ENCODE assay signal across 26 cellular contexts in the genomic region with DNA sequence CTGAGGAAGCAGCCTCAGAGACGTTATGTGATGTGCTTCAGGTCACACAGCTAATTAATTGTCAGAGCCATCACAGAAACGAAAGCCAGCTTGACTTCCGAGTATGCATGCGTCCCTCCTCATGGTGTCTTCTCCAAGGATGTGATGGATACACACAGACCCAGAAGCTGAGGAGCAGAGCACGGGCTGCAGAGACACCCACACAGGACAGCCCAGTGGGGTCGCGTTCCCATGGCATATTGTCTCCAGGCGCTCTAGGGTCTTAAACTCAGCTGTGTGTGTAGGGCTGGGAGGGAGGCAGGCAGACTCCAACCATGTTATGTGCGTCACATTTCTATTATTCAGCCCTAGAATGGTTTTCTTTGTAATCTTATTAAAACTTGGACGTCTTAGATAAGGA. TPM values are rescaled to one million over a fixed set of nuclear protein-coding genes. Genes with fewer than 3 reads are reported as not detected.
DNase-seq lines count a peak whose midpoint lies in the region; ATAC-seq, FAIRE-seq and TF ChIP-seq lines count a peak whose summit lies in the region.
"Had no signal": no experiment of that assay in that cellular context is flagged by ENCODE, and none has a peak within 500 bp of the region (broad histone marks: within the 10 kb centered on the region; RNA-seq: fewer than 3 reads in every experiment).

No MANE protein-coding gene starts in this region.

- H4K20me1 ChIP-seq in H9 (ENCODE audit: control insufficient read depth, insufficient read depth, insufficient read length): no peaks in the 10 kb centered on the region
- no peaks in the 10 kb centered on the region for H4K20me1 ChIP-seq in osteoblast (ENCODE audit: insufficient read depth, low read length)

- CTCF ChIA-PET in naive thymus-derived CD4-positive, alpha-beta T cell (lab: Charles Lee): no interaction called here

- peaks cover 0 to 1% (median 0%) of the 10 kb centered on the region in 3 experiments; a peak in 2 of 7 replicates for H3K36me3 Mint-ChIP-seq in H9 (ENCODE audit: insufficient read depth in 1 of 3, low read depth in 3 of 3)
- no peaks in the 10 kb centered on the region for H3K36me3 Mint-ChIP-seq in naive thymus-derived CD4-positive, alpha-beta T cell
- H3K36me3 Mint-ChIP-seq: CD14-positive monocyte; CD8-positive, alpha-beta memory T cell had no signal

- H3K27me3 ChIP-seq in H9 (ENCODE audit: insufficient read depth, low read length) (no peaks in the 10 kb centered on the region), osteoblast (ENCODE audit: insufficient read depth, low read length) (no peaks in the 10 kb centered on the region)
- no peaks in the 10 kb centered on the region for H3K27me3 ChIP-seq in naive thymus-derived CD4-positive, alpha-beta T cell (ENCODE audit: control insufficient read depth in 2 of 2, insufficient read depth in 2 of 2, low read length in 2 of 2)
- H3K27me3 ChIP-seq: BE2C; BLaER1 treated with 17β-estradiol and CSF1 and Interleukin-3, amounts not matched to agents 10 nM and 100 nM had no signal

- TF ChIP-seq CTCF in H9 (conservative IDR thresholded peaks at IDR 0.05) (no peak), osteoblast (IDR thresholded peaks at IDR 0.05; ENCODE audit: extremely low read depth, low read depth, low read length) (no peak)

- no peak overlapping the region for H2BK120ac ChIP-seq in H9 (ENCODE audit: low read depth, low read length, poor library complexity, severe bottlenecking)

- peak overlapping the region; percentile 64; the same call in 1 of the 2 replicates for H3K14ac ChIP-seq in H9 (ENCODE audit: insufficient read depth, low read length)

- no peaks in the 10 kb centered on the region for H3K79me2 ChIP-seq in H9 (ENCODE audit: insufficient read depth, low read length)
- no peaks in the 10 kb centered on the region for H3K79me2 ChIP-seq in osteoblast (ENCODE audit: insufficient read depth, low read length)

- no peak overlapping the region for H2BK20ac ChIP-seq in H9 (ENCODE audit: low read depth, low read length, poor library complexity, severe bottlenecking)

- no peak overlapping the region for H4K8ac ChIP-seq in H9 (replicated peaks; ENCODE audit: insufficient read length, low read depth, low read length)

- H2BK15ac ChIP-seq in H9 (ENCODE audit: low read depth, low read length): no peak overlapping the region

- no peak overlapping the region for H3K9ac ChIP-seq in H9 (ENCODE audit: extremely low read depth, insufficient read length, low read length)
- H3K9ac ChIP-seq: BLaER1 treated with 17β-estradiol and CSF1 and Interleukin-3, amounts not matched to agents 10 nM and 100 nM had no signal

- H2BK12ac ChIP-seq in H9 (ENCODE audit: insufficient read length, low read depth, low read length): no peak overlapping the region

- H3T11ph ChIP-seq in H9 (ENCODE audit: low read length): no peak overlapping the region

- H3K27ac Mint-ChIP-seq in H9: no peak overlapping the region; a peak in 1 of 7 replicates
- H3K27ac Mint-ChIP-seq in naive thymus-derived CD4-positive, alpha-beta T cell: no peak overlapping the region
- H3K27ac Mint-ChIP-seq: CD14-positive monocyte; CD4-positive, alpha-beta T cell; CD8-positive, alpha-beta memory T cell had no signal

- no peak overlapping the region for H3K4me3 Mint-ChIP-seq in H9
- H3K4me3 Mint-ChIP-seq in naive thymus-derived CD4-positive, alpha-beta T cell: no peak overlapping the region
- H3K4me3 Mint-ChIP-seq: CD14-positive monocyte; CD4-positive, alpha-beta T cell; CD8-positive, alpha-beta memory T cell had no signal

- no peak overlapping the region for H4K91ac ChIP-seq in H9 (ENCODE audit: insufficient read length, low read depth, low read length)

- H3K4me2 ChIP-seq in H9 (ENCODE audit: insufficient read depth, insufficient read length, low read length) (no peak overlapping the region), osteoblast (ENCODE audit: insufficient read depth, low read length) (no peak overlapping the region)
- H3K4me2 ChIP-seq: A549; BLaER1 treated with 17β-estradiol and CSF1 and Interleukin-3, amounts not matched to agents 10 nM and 100 nM had no signal

- H3K27ac ChIP-seq in H9 (ENCODE audit: insufficient read length, low read depth, low read length) (no peak overlapping the region), osteoblast (ENCODE audit: low read depth, low read length) (no peak overlapping the region)
- H3K27ac ChIP-seq in naive thymus-derived CD4-positive, alpha-beta T cell (ENCODE audit: low read depth, low read length): no peak overlapping the region
- H3K27ac ChIP-seq: A549; BLaER1 treated with 17β-estradiol and CSF1 and Interleukin-3, amounts not matched to agents 10 nM and 100 nM had no signal

- peaks cover 16 to 22% of the 10 kb centered on the region in 2 experiments for H3K4me1 Mint-ChIP-seq in H9
- no peaks in the 10 kb centered on the region for H3K4me1 Mint-ChIP-seq in naive thymus-derived CD4-positive, alpha-beta T cell
- H3K4me1 Mint-ChIP-seq: CD14-positive monocyte; CD8-positive, alpha-beta memory T cell had no signal

- no peaks in the 10 kb centered on the region for H3K36me3 ChIP-seq in osteoblast (ENCODE audit: insufficient read depth, low read length)
- H3K36me3 ChIP-seq in naive thymus-derived CD4-positive, alpha-beta T cell (ENCODE audit: control insufficient read depth in 2 of 3, insufficient read depth in 3 of 3, low read length in 3 of 3): no peaks in the 10 kb centered on the region

- H3K56ac ChIP-seq in H9 (ENCODE audit: insufficient read length, low read depth, low read length): no peak overlapping the region

- H2AK5ac ChIP-seq in H9 (ENCODE audit: insufficient read length, low read length): no peak overlapping the region

- H3K23me2 ChIP-seq in H9 (ENCODE audit: insufficient read length, low read depth, low read length, poor library complexity, severe bottlenecking): no peaks in the 10 kb centered on the region

- no peak overlapping the region for H2BK5ac ChIP-seq in H9 (ENCODE audit: insufficient read length, low read length)

- POLR2A ChIA-PET in naive thymus-derived CD4-positive, alpha-beta T cell (lab: Charles Lee): no interaction called here

- H3K4ac ChIP-seq in H9 (ENCODE audit: low read depth, low read length): no peak overlapping the region

- H2AFZ ChIP-seq in H9 (ENCODE audit: low read length) (no peak overlapping the region), osteoblast (ENCODE audit: low read length) (no peak overlapping the region)

- H3K27me3 Mint-ChIP-seq in H9 (ENCODE audit: low read depth): no peaks in the 10 kb centered on the region
- H3K27me3 Mint-ChIP-seq in naive thymus-derived CD4-positive, alpha-beta T cell: peaks cover 0 to 7% (median 0%) of the 10 kb centered on the region in 5 donors
- H3K27me3 Mint-ChIP-seq: CD4-positive, alpha-beta T cell; CD8-positive, alpha-beta memory T cell had no signal

- DNase-seq in H9 (no peak), RKO (ENCODE audit: low spot score) (peak; percentile 5), osteoblast (ENCODE audit: insufficient read length, low spot score, missing footprints) (peak; percentile 70), glomerular visceral epithelial cell (ENCODE audit: extremely low spot score) (no peak), NCI-H2029 treated with DMSO at 0.1 percent for 48 hours (lab: John Stamatoyannopoulos, UW) (no peak)
- DNase-seq in naive thymus-derived CD4-positive, alpha-beta T cell: no peak
- no peak for DNase-seq in stimulated activated CD4-positive, alpha-beta T cell treated with anti-CD3 and anti-CD28 coated beads, Interleukin-15, amount 100 ng/mL, for 24 hours
- DNase-seq: 8988T; ACHN; AML-193; BE2C; CD4-positive, alpha-beta T cell; CD8-positive, alpha-beta memory T cell; DMS 273 treated with DMSO at 0.1 percent for 48 hours; DMS79 treated with DMSO at 0.1 percent for 48 hours; GF-D8; GOT3; H7 had no signal

- no peaks in the 10 kb centered on the region for H3K79me1 ChIP-seq in H9 (ENCODE audit: insufficient read depth, low read depth, low read length, poor library complexity, severe bottlenecking)

- WGBS in H9 (ENCODE audit: extremely low coverage, insufficient read length, low lambda C conversion rate): no CpG with 5 or more reads among the region's 10 CpGs

- ATAC-seq in naive thymus-derived CD4-positive, alpha-beta T cell: no peak
- ATAC-seq: A549, HCT116 had no signal

- H3K4me1 ChIP-seq in H9 (ENCODE audit: insufficient read depth, low read length) (peaks cover 8% of the 10 kb centered on the region; the same call in 1 of the 2 replicates), osteoblast (ENCODE audit: insufficient read depth, low read length) (peaks cover under 1% of the 10 kb centered on the region)
- H3K4me1 ChIP-seq in naive thymus-derived CD4-positive, alpha-beta T cell (ENCODE audit: control insufficient read depth in 2 of 2, insufficient read depth in 2 of 2, low read length in 2 of 2): no peaks in the 10 kb centered on the region
- H3K4me1 ChIP-seq: A549, BE2C had no signal

- peak; percentile 39 for FAIRE-seq in endometrium (lab: Jason Lieb, UNC)
- FAIRE-seq: A549, D721Med, GM12891, GM18507 had no signal

- intact Hi-C loops in naive thymus-derived CD4-positive, alpha-beta T cell (cut with micrococcal nuclease): no loop called here

- H3K4me3 ChIP-seq in osteoblast (ENCODE audit: insufficient read depth, low read length): no peak overlapping the region
- H3K4me3 ChIP-seq in naive thymus-derived CD4-positive, alpha-beta T cell (ENCODE audit: low read length): no peak overlapping the region
- H3K4me3 ChIP-seq: A549; BLaER1 treated with 17β-estradiol and CSF1 and Interleukin-3, amounts not matched to agents 10 nM and 100 nM had no signal

- H3K18ac ChIP-seq in H9 (ENCODE audit: insufficient read length, low read depth, low read length): no peak overlapping the region

- no peak overlapping the region for H3K23ac ChIP-seq in H9 (ENCODE audit: insufficient read length, low read depth, low read length)

- H3K9me3 ChIP-seq in H9 (ENCODE audit: control insufficient read depth, low read depth, low read length) (no peaks in the 10 kb centered on the region), osteoblast (ENCODE audit: low read depth, low read length) (no peaks in the 10 kb centered on the region)
- H3K9me3 ChIP-seq in naive thymus-derived CD4-positive, alpha-beta T cell (ENCODE audit: control insufficient read depth in 2 of 3, low read length in 3 of 3): no peaks in the 10 kb centered on the region
- H3K9me3 ChIP-seq: A549, BE2C had no signal

- no peak overlapping the region for H4K5ac ChIP-seq in H9 (ENCODE audit: insufficient read length, low read depth, low read length)

- H3K9me3 Mint-ChIP-seq in H9: no peaks in the 10 kb centered on the region
- H3K9me3 Mint-ChIP-seq in naive thymus-derived CD4-positive, alpha-beta T cell: peaks cover 0 to 3% (median 1%) of the 10 kb centered on the region in 11 donors

RNA-seq across cellular contexts. Expression of gene TENM3, which starts 48.4 kb away (rescaled TPM):
- total RNA-seq in H9 (2021) (49.1 and 49.6 TPM in 2 replicates), osteoblast (59.0 and 68.4 TPM in 2 replicates)
- not detected for total RNA-seq in naive thymus-derived CD4-positive, alpha-beta T cell
- not detected for polyA plus RNA-seq in naive thymus-derived CD4-positive, alpha-beta T cell
- total RNA-seq: CD4-positive, alpha-beta T cell; CD8-positive, alpha-beta memory T cell had no signal
- polyA plus RNA-seq: CD14-positive monocyte; CD8-positive, alpha-beta memory T cell had no signal

Comparison
In these comparisons a context has a peak if more than half of its experiments do, and no peak if none do; other contexts are left out.
1. DNase-seq: peak in RKO (single experiment) and osteoblast (single experiment); none in H9 (single experiment), glomerular visceral epithelial cell (single experiment), naive thymus-derived CD4-positive, alpha-beta T cell (0 of 9), NCI-H2029 treated with DMSO at 0.1 percent for 48 hours (single experiment) and stimulated activated CD4-positive, alpha-beta T cell treated with anti-CD3 and anti-CD28 coated beads, Interleukin-15, amount 100 ng/mL, for 24 hours (single experiment).
2. RNA of gene TENM3, which starts 48.4 kb away (total RNA-seq): 59.0 to 68.4 TPM in osteoblast and 49.1 to 49.6 TPM in H9; not detected in naive thymus-derived CD4-positive, alpha-beta T cell; every median in the first group is over 10 times any median in the second.